8 cellular contexts compared by ENCODE assay signal in the genomic region with DNA sequence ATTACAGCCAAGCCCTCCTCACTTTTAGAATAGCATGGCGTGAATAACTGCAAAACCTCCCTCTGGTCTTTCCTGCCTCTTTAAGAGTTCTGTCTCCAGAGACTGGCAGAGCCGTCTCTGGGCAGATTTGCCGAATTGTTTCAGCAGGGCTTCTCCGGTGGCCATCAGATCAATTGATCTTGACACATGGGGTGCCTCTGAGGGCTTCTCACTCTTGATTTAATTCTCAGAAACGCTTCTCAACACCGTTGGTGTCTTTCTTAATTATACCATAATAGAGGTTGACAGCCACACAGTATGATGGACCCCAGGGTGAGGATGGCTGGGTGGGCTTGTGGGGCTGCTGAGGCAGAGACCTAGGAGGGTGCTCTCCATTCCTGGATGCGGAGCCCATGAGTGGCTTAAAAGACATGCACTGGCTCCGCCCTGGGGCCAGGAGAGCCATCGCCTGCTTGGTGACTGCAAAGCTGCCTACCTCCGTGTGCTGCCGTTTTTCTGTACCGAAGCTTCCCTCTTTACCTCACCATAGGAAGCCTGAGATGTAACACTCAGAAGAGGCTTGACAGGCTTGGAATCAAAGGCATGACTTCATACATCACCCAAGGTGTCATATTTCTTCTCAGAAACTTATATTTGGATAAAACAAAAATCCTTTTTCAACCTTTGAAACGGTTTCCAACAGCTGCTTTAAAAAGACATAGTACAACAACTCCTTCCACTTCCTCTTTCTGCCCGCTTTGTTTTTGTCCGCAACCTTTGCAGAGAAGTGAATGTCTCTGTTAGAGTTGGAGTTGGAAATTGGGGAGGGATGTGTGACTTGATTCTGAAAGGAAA.
DNase-seq lines count a peak whose midpoint lies in the region; ATAC-seq, FAIRE-seq and TF ChIP-seq lines count a peak whose summit lies in the region.

No MANE protein-coding gene starts in this region.

- intact Hi-C loops in HepG2 (cut with micrococcal nuclease; ENCODE audit: unreplicated experiment) = no loop called here

- no peak for FAIRE-seq in HepG2 (lab: Jason Lieb, UNC)

- H3K9me3 Mint-ChIP-seq in GM23338 (no peaks in the 10 kb centered on the region), immature natural killer cell (no peaks in the 10 kb centered on the region)

- DNase-seq in GM23338 (ENCODE audit: low spot score) (no peak), NB4 (ENCODE audit: low read depth) (peak; percentile 66), immature natural killer cell (no peak), HepG2 (ENCODE audit: low spot score) (no peak), NCI-H1105 (lab: John Stamatoyannopoulos, UW) (no peak), DMS114 treated with DMSO at 0.1 percent for 48 hours (lab: John Stamatoyannopoulos, UW; ENCODE audit: unreplicated experiment) (no peak)

- TF ChIP-seq EP300 in HepG2 (IDR thresholded peaks at IDR 0.05; ENCODE audit: low read depth in 2 of 2, low read length in 2 of 2) = no peak
- TF ChIP-seq EP300 in HepG2 (CRISPR knock-in tag; IDR thresholded peaks at IDR 0.05; ENCODE audit: borderline replicate concordance) = no peak

- H2AFZ ChIP-seq in GM23338 = no peak overlapping the region
- no peak overlapping the region for H2AFZ ChIP-seq in HepG2 (ENCODE audit: low read length)

- 97% methylated on average over 15 of the region's 15 CpGs for WGBS in HepG2 (ENCODE audit: low lambda C conversion rate)

- H3K27me3 ChIP-seq in GM23338 (ENCODE audit: insufficient read depth) (no peaks in the 10 kb centered on the region), HepG2 (ENCODE audit: control insufficient read depth in 1 of 2, insufficient read depth in 2 of 2, low read length in 2 of 2) (no peaks in the 10 kb centered on the region)

- H3K4me1 Mint-ChIP-seq in GM23338 = peaks cover 47% of the 10 kb centered on the region
- peaks cover 54 to 62% of the 10 kb centered on the region in 2 donors for H3K4me1 Mint-ChIP-seq in immature natural killer cell

- TF ChIP-seq POLR2A in NB4 (IDR thresholded peaks at IDR 0.05; ENCODE audit: extremely low read depth, insufficient read length) (no peak), HepG2 (IDR thresholded peaks at IDR 0.05; ENCODE audit: insufficient read depth in 1 of 2, low read depth in 2 of 2, low read length in 2 of 2) (no peak)

- H3K4me3 Mint-ChIP-seq in GM23338 = no peak overlapping the region
- peak overlapping the region; percentile 0 to 81 (median 61) for H3K4me3 Mint-ChIP-seq in immature natural killer cell

- H3K27ac Mint-ChIP-seq in GM23338 = no peak overlapping the region; the same call in 1 of the 2 replicates
- H3K27ac Mint-ChIP-seq in immature natural killer cell = peak overlapping the region; percentile 58 to 86 (median 76)

- H3K4me2 ChIP-seq in GM23338 (no peak overlapping the region), HepG2 (ENCODE audit: low read depth, low read length) (no peak overlapping the region)

- H3K9me3 ChIP-seq in HepG2 (ENCODE audit: low read length) = no peaks in the 10 kb centered on the region

- no peak overlapping the region for H3K9ac ChIP-seq in HepG2 (ENCODE audit: insufficient read depth, low read depth, low read length)

- H3F3A ChIP-seq in GM23338 (replicated peaks; ENCODE audit: low read depth) = no peaks in the 10 kb centered on the region

- H3K4me3 ChIP-seq in GM23338 (no peak overlapping the region), NB4 (ENCODE audit: low read depth, low read length) (peak overlapping the region; percentile 47), HepG2 (replicated peaks in 1 of 3; ENCODE audit: insufficient read depth in 1 of 3, low read depth in 2 of 3, low read length in 3 of 3) (no peak overlapping the region)

- CTCF ChIA-PET in HepG2 (lab: Yijun Ruan, JAX; ENCODE audit: low intra/inter-chr PET ratio, low total read pairs) = no interaction called here

- ATAC-seq in GM18502 (IDR thresholded peaks at IDR 0.05; ENCODE audit: poor library complexity, unreplicated experiment) = peak; percentile 59
- peak; percentile 23; the same call in 2 of the 3 replicates for ATAC-seq in GM23338
- ATAC-seq in HepG2 = no peak
- ATAC-seq in SK-N-SH treated with all-trans-retinoic acid at 6 μM for 48 hours = no peak; the same call in 2 of the 3 replicates

- no peak for TF ChIP-seq RAD21 in HepG2 (CRISPR knock-in tag; IDR thresholded peaks at IDR 0.05)

- H3K36me3 Mint-ChIP-seq in GM23338 (ENCODE audit: low read depth) (no peaks in the 10 kb centered on the region; the same call in 2 of the 3 replicates), immature natural killer cell (no peaks in the 10 kb centered on the region)

- H3K79me2 ChIP-seq in GM23338 (replicated peaks; ENCODE audit: insufficient read depth) (peaks cover 41% of the 10 kb centered on the region), HepG2 (ENCODE audit: insufficient read depth, low read length) (peaks cover 10% of the 10 kb centered on the region)

- in situ Hi-C loops in HepG2 (cut with HindIII; ENCODE audit: extremely low pct_ligation_motif_present, low pct_unique_long_range_greater_than_20kb) = no loop called here

- TF ChIP-seq CTCF in GM23338 (conservative IDR thresholded peaks at IDR 0.05; ENCODE audit: low read depth in 2 of 2) (no peak), NB4 (IDR thresholded peaks at IDR 0.05; ENCODE audit: low read depth, low read length) (no peak), HepG2 (CRISPR knock-in tag; IDR thresholded peaks at IDR 0.05) (no peak)

- no TSS peak for BruUV-seq in HepG2 (replicated peaks; lab: Mats Ljungman, UMichigan)

- H3K27ac ChIP-seq in GM23338 (ENCODE audit: low read depth) (0 out of 2 replicates have a peak overlapping the region, but pooled peaks have one; percentile 12), HepG2 (ENCODE audit: extremely low read length, insufficient read depth, low read length) (no peak overlapping the region)

- H3K36me3 ChIP-seq in GM23338 (ENCODE audit: insufficient read depth) (no peaks in the 10 kb centered on the region), HepG2 (replicated peaks in 1 of 2; ENCODE audit: control insufficient read depth in 1 of 2, insufficient read depth in 2 of 2, low read length in 2 of 2) (peaks cover 0 to 1% of the 10 kb centered on the region in 2 experiments; a peak in 1 of 5 replicates)

- POLR2A ChIA-PET in HepG2 (lab: Yijun Ruan, JAX) = no interaction called here

- H4K20me1 ChIP-seq in GM23338 (replicated peaks; ENCODE audit: insufficient read depth) (peaks cover 8% of the 10 kb centered on the region), HepG2 (ENCODE audit: insufficient read depth, low read length) (no peaks in the 10 kb centered on the region)

- H3K27me3 Mint-ChIP-seq in GM23338 (ENCODE audit: insufficient read depth, low read depth, poor library complexity) = peaks cover 5% of the 10 kb centered on the region
- H3K27me3 Mint-ChIP-seq in immature natural killer cell (ENCODE audit: low read depth in 3 of 3) = peaks cover 0 to 2% (median 0%) of the 10 kb centered on the region in 3 donors

- peaks cover 14% of the 10 kb centered on the region for H3K4me1 ChIP-seq in GM23338 (ENCODE audit: insufficient read depth)
- peaks cover 57% of the 10 kb centered on the region for H3K4me1 ChIP-seq in HepG2 (ENCODE audit: insufficient read depth, low read length)

- H3K9me2 ChIP-seq in GM23338 (ENCODE audit: insufficient read depth) = peaks cover 10% of the 10 kb centered on the region

TF ChIP-seq in GM23338, 12 proteins besides CTCF, POLR2A, EP300 and RAD21 (continues in another document):
- TF ChIP-seq, protein P1, sequence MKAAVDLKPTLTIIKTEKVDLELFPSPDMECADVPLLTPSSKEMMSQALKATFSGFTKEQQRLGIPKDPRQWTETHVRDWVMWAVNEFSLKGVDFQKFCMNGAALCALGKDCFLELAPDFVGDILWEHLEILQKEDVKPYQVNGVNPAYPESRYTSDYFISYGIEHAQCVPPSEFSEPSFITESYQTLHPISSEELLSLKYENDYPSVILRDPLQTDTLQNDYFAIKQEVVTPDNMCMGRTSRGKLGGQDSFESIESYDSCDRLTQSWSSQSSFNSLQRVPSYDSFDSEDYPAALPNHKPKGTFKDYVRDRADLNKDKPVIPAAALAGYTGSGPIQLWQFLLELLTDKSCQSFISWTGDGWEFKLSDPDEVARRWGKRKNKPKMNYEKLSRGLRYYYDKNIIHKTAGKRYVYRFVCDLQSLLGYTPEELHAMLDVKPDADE (IDR thresholded peaks at IDR 0.05) = no peak
- TF ChIP-seq ZNF114 (CRISPR knock-in tag; IDR thresholded peaks at IDR 0.05) = no peak
- TF ChIP-seq JUNB (IDR thresholded peaks at IDR 0.05; ENCODE audit: unreplicated experiment) = no peak
- no peak for TF ChIP-seq POLR2AphosphoS5 (IDR thresholded peaks at IDR 0.05; ENCODE audit: low read depth)
- TF ChIP-seq EZH2phosphoT487 (IDR thresholded peaks at IDR 0.05; ENCODE audit: unreplicated experiment) = no peak

TF ChIP-seq in HepG2, 621 proteins besides CTCF, POLR2A, EP300 and RAD21 (continues in another document):
- TF ChIP-seq ZNF543 (CRISPR knock-in tag; IDR thresholded peaks at IDR 0.05) = no peak
- no peak for TF ChIP-seq ZNF761 (CRISPR knock-in tag; conservative IDR thresholded peaks at IDR 0.05)
- TF ChIP-seq SMARCE1 (IDR thresholded peaks at IDR 0.05; ENCODE audit: borderline replicate concordance) = no peak
- no peak for TF ChIP-seq MEF2D (CRISPR knock-in tag; IDR thresholded peaks at IDR 0.05)
- no peak for TF ChIP-seq ZBTB7B (CRISPR knock-in tag; IDR thresholded peaks at IDR 0.05)

TF ChIP-seq in SK-N-SH treated with all-trans-retinoic acid at 6 μM for 48 hours, 23 proteins besides CTCF, POLR2A, EP300 and RAD21:
- TF ChIP-seq GLIS3 (CRISPR knock-in tag; IDR thresholded peaks at IDR 0.05) (no peak), ZFP30 (CRISPR knock-in tag; IDR thresholded peaks at IDR 0.05) (no peak), CSDC2 (CRISPR knock-in tag; IDR thresholded peaks at IDR 0.05) (no peak), ZFP3 (CRISPR knock-in tag; IDR thresholded peaks at IDR 0.05) (no peak), OSR1 (CRISPR knock-in tag; IDR thresholded peaks at IDR 0.05) (no peak), ZC3H10 (CRISPR knock-in tag; IDR thresholded peaks at IDR 0.05) (no peak), ISL1 (CRISPR knock-in tag; IDR thresholded peaks at IDR 0.05) (no peak)

Comparison
In these comparisons a context has a peak if more than half of its experiments do, and no peak if none do; other contexts are left out.
1. ATAC-seq: peak in GM18502 (single experiment) and GM23338 (single experiment); none in HepG2 (single experiment) and SK-N-SH treated with all-trans-retinoic acid at 6 μM for 48 hours (single experiment).